In genomic region chr4:170035231-170035630, GRCh38 we compare ENCODE assay signal across 39 cellular contexts. TPM values are rescaled to one million over a fixed set of nuclear protein-coding genes. Genes with fewer than 3 reads are reported as not detected.
"Had no signal": no experiment of that assay in that cellular context is flagged by ENCODE, and none has a peak within 500 bp of the region (broad histone marks: within the 10 kb centered on the region; RNA-seq: fewer than 3 reads in every experiment).

No MANE protein-coding gene starts in this region.

- H3K27ac ChIP-seq: adrenal gland, ascending aorta, body of pancreas, brain microvascular endothelial cell, breast epithelium, cardiac muscle cell had no signal

- H3K36me3 Mint-ChIP-seq: activated naive CD4-positive, alpha-beta T cell treated with anti-CD3 and anti-CD28 coated beads, Interleukin-2, amount 10 ng/mL, durations not matched to agents 7 days and 5 days; activated naive CD4-positive, alpha-beta T cell treated with anti-CD3 and anti-CD28 coated beads, Interleukin-2, amount 50 U/mL, for 24 hours; activated naive CD4-positive, alpha-beta T cell treated with anti-CD3 and anti-CD28 coated beads, Interleukin-2, amount 50 U/mL, for 72 hours; activated naive CD8-positive, alpha-beta T cell; activated naive CD8-positive, alpha-beta T cell treated with anti-CD3 and anti-CD28 coated beads for 36 hours; activated naive CD8-positive, alpha-beta T cell treated with anti-CD3 and anti-CD28 coated beads, Interleukin-2, amount 10 ng/mL, durations not matched to agents 7 days and 5 days; brain had no signal

- H3K9me3 Mint-ChIP-seq: activated naive CD4-positive, alpha-beta T cell treated with anti-CD3 and anti-CD28 coated beads for 36 hours; activated naive CD4-positive, alpha-beta T cell treated with anti-CD3 and anti-CD28 coated beads, Interleukin-2, amount 10 ng/mL, durations not matched to agents 7 days and 5 days; activated naive CD4-positive, alpha-beta T cell treated with anti-CD3 and anti-CD28 coated beads, Interleukin-2, amount 50 U/mL, for 24 hours; activated naive CD4-positive, alpha-beta T cell treated with anti-CD3 and anti-CD28 coated beads, Interleukin-2, amount 50 U/mL, for 72 hours; activated naive CD8-positive, alpha-beta T cell treated with anti-CD3 and anti-CD28 coated beads for 36 hours; activated naive CD8-positive, alpha-beta T cell treated with anti-CD3 and anti-CD28 coated beads, Interleukin-2, amount 10 ng/mL, durations not matched to agents 7 days and 5 days; activated naive CD8-positive, alpha-beta T cell treated with anti-CD3 and anti-CD28 coated beads, Interleukin-2, amount 50 U/mL, for 24 hours; activated T-cell treated with anti-CD3 and anti-CD28 coated beads, Interleukin-2, amount 50 U/mL, for 24 hours; activated T-cell treated with anti-CD3 and anti-CD28 coated beads, Interleukin-2, amount 50 U/mL, for 4 hours; activated T-cell treated with anti-CD3 and anti-CD28 coated beads, Interleukin-2, amount 50 U/mL, for 72 hours; activated T-helper 1 cell treated with anti-CD3 and anti-CD28 coated beads, Interleukin-12 subunit alpha, Interleukin-12 subunit beta, Interleukin-2, Interleukin-4 antibody, amounts not matched to agents 30 ng/mL and 10 ng/mL and 1 ng/mL, durations not matched to agents 14 hours and 24 hours and 36 hours; activated T-helper 17 cell treated with anti-CD3 and anti-CD28 coated beads, Interleukin-2, amount 50 U/mL, for 72 hours; activated T-helper 2 cell treated with anti-CD3 and anti-CD28 coated beads, Interferon-gamma antibody, Interleukin-2, Interleukin-4, amounts not matched to agents 10 μg/mL and 5 μg/mL and 100 μg/mL, durations not matched to agents 14 hours and 24 hours and 36 hours; brain; central memory CD8-positive, alpha-beta T cell had no signal

- H3K27ac Mint-ChIP-seq: activated naive CD4-positive, alpha-beta T cell treated with anti-CD3 and anti-CD28 coated beads for 36 hours; activated naive CD4-positive, alpha-beta T cell treated with anti-CD3 and anti-CD28 coated beads, Interleukin-2, amount 10 ng/mL, durations not matched to agents 7 days and 5 days; activated naive CD4-positive, alpha-beta T cell treated with anti-CD3 and anti-CD28 coated beads, Interleukin-2, amount 50 U/mL, for 24 hours; activated naive CD4-positive, alpha-beta T cell treated with anti-CD3 and anti-CD28 coated beads, Interleukin-2, amount 50 U/mL, for 72 hours; activated naive CD8-positive, alpha-beta T cell; activated naive CD8-positive, alpha-beta T cell treated with anti-CD3 and anti-CD28 coated beads for 36 hours; activated naive CD8-positive, alpha-beta T cell treated with anti-CD3 and anti-CD28 coated beads, Interleukin-2, amount 10 ng/mL, durations not matched to agents 7 days and 5 days; activated naive CD8-positive, alpha-beta T cell treated with anti-CD3 and anti-CD28 coated beads, Interleukin-2, amount 50 U/mL, for 24 hours; activated T-cell treated with anti-CD3 and anti-CD28 coated beads, Interleukin-2, amount 50 U/mL, for 24 hours; activated T-cell treated with anti-CD3 and anti-CD28 coated beads, Interleukin-2, amount 50 U/mL, for 72 hours; activated T-helper 1 cell treated with anti-CD3 and anti-CD28 coated beads, Interleukin-12 subunit alpha, Interleukin-12 subunit beta, Interleukin-2, Interleukin-4 antibody, amounts not matched to agents 30 ng/mL and 10 ng/mL and 1 ng/mL, durations not matched to agents 14 hours and 24 hours and 36 hours; activated T-helper 17 cell treated with anti-CD3 and anti-CD28 coated beads, Interleukin-2, amount 50 U/mL, for 72 hours; activated T-helper 2 cell treated with anti-CD3 and anti-CD28 coated beads, Interferon-gamma antibody, Interleukin-2, Interleukin-4, amounts not matched to agents 10 μg/mL and 5 μg/mL and 100 μg/mL, durations not matched to agents 14 hours and 24 hours and 36 hours; brain had no signal

- H3K4me3 Mint-ChIP-seq: activated naive CD4-positive, alpha-beta T cell treated with anti-CD3 and anti-CD28 coated beads for 36 hours; activated naive CD4-positive, alpha-beta T cell treated with anti-CD3 and anti-CD28 coated beads, Interleukin-2, amount 10 ng/mL, durations not matched to agents 7 days and 5 days; activated naive CD4-positive, alpha-beta T cell treated with anti-CD3 and anti-CD28 coated beads, Interleukin-2, amount 50 U/mL, for 24 hours; activated naive CD8-positive, alpha-beta T cell; activated naive CD8-positive, alpha-beta T cell treated with anti-CD3 and anti-CD28 coated beads for 36 hours; activated naive CD8-positive, alpha-beta T cell treated with anti-CD3 and anti-CD28 coated beads, Interleukin-2, amount 10 ng/mL, durations not matched to agents 7 days and 5 days; activated naive CD8-positive, alpha-beta T cell treated with anti-CD3 and anti-CD28 coated beads, Interleukin-2, amount 50 U/mL, for 24 hours; activated T-cell treated with anti-CD3 and anti-CD28 coated beads, Interleukin-2, amount 50 U/mL, for 24 hours; activated T-cell treated with anti-CD3 and anti-CD28 coated beads, Interleukin-2, amount 50 U/mL, for 4 hours; activated T-cell treated with anti-CD3 and anti-CD28 coated beads, Interleukin-2, amount 50 U/mL, for 72 hours; activated T-helper 1 cell treated with anti-CD3 and anti-CD28 coated beads, Interleukin-12 subunit alpha, Interleukin-12 subunit beta, Interleukin-2, Interleukin-4 antibody, amounts not matched to agents 30 ng/mL and 10 ng/mL and 1 ng/mL, durations not matched to agents 14 hours and 24 hours and 36 hours; activated T-helper 17 cell treated with anti-CD3 and anti-CD28 coated beads, Interleukin-2, amount 50 U/mL, for 72 hours; brain; central memory CD8-positive, alpha-beta T cell had no signal

- H3K36me3 ChIP-seq: adrenal gland, ascending aorta, brain microvascular endothelial cell, breast epithelium, cardiac muscle cell had no signal

- H3K4me3 ChIP-seq: adrenal gland, ascending aorta, body of pancreas, breast epithelium, cardiac muscle cell had no signal

- H3K27me3 ChIP-seq: adrenal gland, ascending aorta, body of pancreas, brain microvascular endothelial cell, breast epithelium had no signal

- H3K4me1 ChIP-seq: adrenal gland, ascending aorta, body of pancreas, breast epithelium had no signal

- H3K27me3 Mint-ChIP-seq: activated naive CD4-positive, alpha-beta T cell treated with anti-CD3 and anti-CD28 coated beads, Interleukin-2, amount 50 U/mL, for 24 hours; activated naive CD8-positive, alpha-beta T cell; activated naive CD8-positive, alpha-beta T cell treated with anti-CD3 and anti-CD28 coated beads for 36 hours had no signal

- H3K9me3 ChIP-seq: adrenal gland, ascending aorta, body of pancreas, breast epithelium had no signal

- ATAC-seq: activated naive CD4-positive, alpha-beta T cell treated with anti-CD3 and anti-CD28 coated beads, Interleukin-2, amount 50 U/mL, for 72 hours; activated naive CD8-positive, alpha-beta T cell treated with anti-CD3 and anti-CD28 coated beads, Interleukin-2, amount 50 U/mL, for 24 hours; activated T-cell treated with anti-CD3 and anti-CD28 coated beads, Interleukin-2, amount 50 U/mL, for 4 hours; activated T-cell treated with anti-CD3 and anti-CD28 coated beads, Interleukin-2, amount 50 U/mL, for 72 hours; activated T-helper 17 cell treated with anti-CD3 and anti-CD28 coated beads, Interleukin-2, amount 50 U/mL, for 72 hours; body of pancreas had no signal

- H3K4me1 Mint-ChIP-seq: activated naive CD4-positive, alpha-beta T cell treated with anti-CD3 and anti-CD28 coated beads, Interleukin-2, amount 10 ng/mL, durations not matched to agents 7 days and 5 days; activated naive CD4-positive, alpha-beta T cell treated with anti-CD3 and anti-CD28 coated beads, Interleukin-2, amount 50 U/mL, for 24 hours; activated naive CD8-positive, alpha-beta T cell treated with anti-CD3 and anti-CD28 coated beads for 36 hours; activated naive CD8-positive, alpha-beta T cell treated with anti-CD3 and anti-CD28 coated beads, Interleukin-2, amount 10 ng/mL, durations not matched to agents 7 days and 5 days; activated naive CD8-positive, alpha-beta T cell treated with anti-CD3 and anti-CD28 coated beads, Interleukin-2, amount 50 U/mL, for 24 hours; activated T-helper 17 cell treated with anti-CD3 and anti-CD28 coated beads, Interleukin-2, amount 50 U/mL, for 72 hours; central memory CD8-positive, alpha-beta T cell had no signal

- DNase-seq: activated effector memory CD4-positive, alpha-beta T cell treated with anti-CD3 and anti-CD28 coated beads, Interleukin-2, amount 50 U/mL, for 16 hours; activated effector memory CD4-positive, alpha-beta T cell treated with Interleukin-2 at 50 U/mL for 16 hours; activated gamma-delta T cell; activated gamma-delta T cell treated with Interleukin-2 at 50 U/mL for 16 hours; activated naive CD4-positive, alpha-beta T cell; activated naive CD4-positive, alpha-beta T cell treated with anti-CD3 and anti-CD28 coated beads for 36 hours; activated naive CD4-positive, alpha-beta T cell treated with anti-CD3 and anti-CD28 coated beads, Interleukin-2, amount 10 ng/mL, durations not matched to agents 7 days and 5 days; activated naive CD4-positive, alpha-beta T cell treated with anti-CD3 and anti-CD28 coated beads, Interleukin-2, amount 50 U/mL, for 16 hours; activated naive CD4-positive, alpha-beta T cell treated with Interleukin-2 at 50 U/mL for 16 hours; activated naive CD8-positive, alpha-beta T cell treated with anti-CD3 and anti-CD28 coated beads for 36 hours; activated naive CD8-positive, alpha-beta T cell treated with anti-CD3 and anti-CD28 coated beads, Interleukin-2, amount 10 ng/mL, durations not matched to agents 7 days and 5 days; activated naive CD8-positive, alpha-beta T cell treated with anti-CD3 and anti-CD28 coated beads, Interleukin-2, amount 50 U/mL, for 24 hours; activated T-cell treated with anti-CD3 and anti-CD28 coated beads for 4 hours; activated T-cell treated with anti-CD3 and anti-CD28 coated beads, Interleukin-2, amount 50 U/mL, for 1 hour; activated T-cell treated with anti-CD3 and anti-CD28 coated beads, Interleukin-2, amount 50 U/mL, for 24 hours; activated T-cell treated with anti-CD3 and anti-CD28 coated beads, Interleukin-2, amount 50 U/mL, for 4 hours; activated T-cell treated with anti-CD3 and anti-CD28 coated beads, Interleukin-2, amount 50 U/mL, for 48 hours; activated T-cell treated with anti-CD3 and anti-CD28 coated beads, Interleukin-2, amount 50 U/mL, for 72 hours; adrenal gland; amniotic stem cell; amygdala; anterior cingulate cortex; aorta; body of pancreas; brain microvascular endothelial cell; caudate nucleus; central memory CD4-positive, alpha-beta T cell; cerebellar nuclear complex had no signal

RNA-seq across cellular contexts. Expression of gene AADAT, which starts 54.5 kb away (rescaled TPM):
- total RNA-seq: activated naive CD4-positive, alpha-beta T cell treated with anti-CD3 and anti-CD28 coated beads for 36 hours; activated naive CD4-positive, alpha-beta T cell treated with anti-CD3 and anti-CD28 coated beads, Interleukin-2, amount 50 U/mL, for 72 hours; activated naive CD8-positive, alpha-beta T cell treated with anti-CD3 and anti-CD28 coated beads, Interleukin-2, amount 10 ng/mL, durations not matched to agents 7 days and 5 days; activated T-cell treated with anti-CD3 and anti-CD28 coated beads, Interleukin-2, amount 50 U/mL, for 4 hours; activated T-helper 1 cell treated with anti-CD3 and anti-CD28 coated beads, Interleukin-12 subunit alpha, Interleukin-12 subunit beta, Interleukin-2, Interleukin-4 antibody, amounts not matched to agents 30 ng/mL and 10 ng/mL and 1 ng/mL, durations not matched to agents 14 hours and 24 hours and 36 hours; activated T-helper 17 cell treated with anti-CD3 and anti-CD28 coated beads, Interleukin-2, amount 50 U/mL, for 72 hours; activated T-helper 2 cell treated with anti-CD3 and anti-CD28 coated beads, Interferon-gamma antibody, Interleukin-2, Interleukin-4, amounts not matched to agents 10 μg/mL and 5 μg/mL and 100 μg/mL, durations not matched to agents 14 hours and 24 hours and 36 hours had no signal
